ENCODE assay signal across 12 cellular contexts in the genomic region with DNA sequence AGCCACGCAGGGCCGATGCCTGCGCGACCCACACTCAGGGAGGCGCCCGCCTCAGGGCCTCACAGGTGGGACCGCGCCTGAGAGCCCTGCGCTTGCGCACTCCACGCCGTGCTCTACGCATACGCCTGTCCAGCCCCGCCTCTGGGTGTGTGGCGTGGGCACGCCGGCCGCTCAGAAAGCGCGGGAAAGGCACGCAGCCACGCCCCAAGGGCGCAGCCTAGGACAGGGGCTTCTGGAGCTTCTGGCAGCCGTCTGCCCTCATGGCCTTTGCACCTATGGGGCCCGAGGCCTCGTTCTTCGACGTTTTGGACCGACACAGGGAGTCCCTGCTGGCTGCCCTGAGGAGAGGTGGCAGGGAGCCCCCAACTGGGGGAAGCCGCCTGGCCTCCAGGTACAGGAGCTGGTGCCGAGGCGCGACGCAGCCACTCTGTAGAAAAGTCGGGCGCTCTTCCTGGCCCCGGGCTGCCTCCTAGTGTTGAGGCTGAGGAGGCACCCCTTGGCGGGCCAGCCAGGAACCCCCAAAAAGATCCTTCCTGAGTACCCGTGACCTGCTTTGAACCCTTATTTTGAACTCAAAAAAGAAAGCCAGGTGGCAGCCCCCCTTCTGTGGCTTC. TPM values are rescaled to one million over a fixed set of nuclear protein-coding genes. Genes with fewer than 3 reads are reported as not detected.
DNase-seq lines count a peak whose midpoint lies in the region; ATAC-seq and TF ChIP-seq lines count a peak whose summit lies in the region.
"Had no signal": no experiment of that assay in that cellular context is flagged by ENCODE, and none has a peak within 500 bp of the region (broad histone marks: within the 10 kb centered on the region; RNA-seq: fewer than 3 reads in every experiment).

Gene SPO11, plus strand, starts transcription at position 196 of the 614 bp plus-strand sequence. Its CDS starts 65 bp downstream, at position 261.

- no peak for ATAC-seq in DND-41 (ENCODE audit: insufficient read depth, low read depth)

- H2AFZ ChIP-seq in DND-41 (ENCODE audit: low read depth, low read length): no peak within 1 kb of the TSS

- no peak within 1 kb of the TSS for H3K4me2 ChIP-seq in DND-41 (ENCODE audit: insufficient read depth, low read length)

- H3K9ac ChIP-seq in DND-41 (ENCODE audit: low read depth, low read length) (no peak within 1 kb of the TSS), colonic mucosa (ENCODE audit: low read depth in 2 of 2, low read length in 2 of 2) (no peak within 1 kb of the TSS)

- H3K36me3 ChIP-seq in DND-41 (ENCODE audit: insufficient read depth, low read length) (no peaks in the 10 kb centered on the region), colonic mucosa (no peaks in the 10 kb centered on the region)

- TF ChIP-seq CTCF in DND-41 (IDR thresholded peaks at IDR 0.05; ENCODE audit: borderline replicate concordance, extremely low read depth, low read length, poor library complexity, severe bottlenecking): peak; percentile 38
- TF ChIP-seq CTCF in HFF-Myc (IDR thresholded peaks at IDR 0.05; ENCODE audit: low read depth, low read length, missing control alignments): peak; percentile 40
- no peak for TF ChIP-seq CTCF in colonic mucosa (IDR thresholded peaks at IDR 0.05)

- intact Hi-C loops in colonic mucosa (cut with DNase I): no loop called here

- H3K9me3 ChIP-seq in DND-41 (ENCODE audit: insufficient read depth, low read length, severe bottlenecking): no peaks in the 10 kb centered on the region
- no peaks in the 10 kb centered on the region for H3K9me3 ChIP-seq in colonic mucosa

- no peak for DNase-seq in DND-41
- no peak for DNase-seq in HFF-Myc (ENCODE audit: extremely low read depth, low read depth)
- DNase-seq in colonic mucosa: peak; percentile 13
- peak; percentile 8 for DNase-seq in mucosa of gallbladder (ENCODE audit: low spot score)
- no peak for DNase-seq in DMS 273 (lab: John Stamatoyannopoulos, UW; ENCODE audit: unreplicated experiment)
- no peak for DNase-seq in activated CD4-positive, alpha-beta T cell treated with anti-CD3 and anti-CD28 coated beads for 1 hour
- DNase-seq in cerebellum (ENCODE audit: low spot score): no peak
- DNase-seq in epidermal melanocyte (ENCODE audit: insufficient read length, low spot score): no peak
- DNase-seq: CD4-positive, alpha-beta T cell; NCI-H146; occipital lobe had no signal

- H3K27ac ChIP-seq in DND-41 (ENCODE audit: low read length) (no peak within 1 kb of the TSS), colonic mucosa (no peak within 1 kb of the TSS)

- H4K20me1 ChIP-seq in DND-41 (ENCODE audit: insufficient read depth, low read length): 0 out of 2 replicates have a peak, but pooled peaks cover 2% of the 10 kb centered on the region

- H3K4me3 ChIP-seq in DND-41 (ENCODE audit: low read depth in 1 of 2, low read length in 2 of 2) (no peak within 1 kb of the TSS), HFF-Myc (replicated peaks; ENCODE audit: low read depth, low read length) (no peak within 1 kb of the TSS), colonic mucosa (no peak within 1 kb of the TSS)

- peaks cover 21% of the 10 kb centered on the region for H3K27me3 ChIP-seq in DND-41 (ENCODE audit: insufficient read depth, low read length, poor library complexity)
- no peaks in the 10 kb centered on the region for H3K27me3 ChIP-seq in colonic mucosa

- H3K4me1 ChIP-seq in DND-41 (ENCODE audit: insufficient read depth, low read length): no peaks in the 10 kb centered on the region
- H3K4me1 ChIP-seq in colonic mucosa: no peaks in the 10 kb centered on the region

- no peaks in the 10 kb centered on the region for H3K79me2 ChIP-seq in DND-41 (ENCODE audit: insufficient read depth, low read length)

RNA-seq across cellular contexts. Expression of gene SPO11, which starts in this region (rescaled TPM):
- not detected for total RNA-seq in colonic mucosa
- not detected for total RNA-seq in mucosa of gallbladder
- not detected for total RNA-seq in cerebellum
- total RNA-seq: CD4-positive, alpha-beta T cell; occipital lobe; subcutaneous adipose tissue had no signal

Comparison
In these comparisons a context has a peak if more than half of its experiments do, and no peak if none do; other contexts are left out.
1. Peak in DNase-seq in colonic mucosa; RNA of the gene not detected or under 1 TPM.
2. Peak in DNase-seq in mucosa of gallbladder; RNA of the gene not detected or under 1 TPM.